In the genomic region with DNA sequence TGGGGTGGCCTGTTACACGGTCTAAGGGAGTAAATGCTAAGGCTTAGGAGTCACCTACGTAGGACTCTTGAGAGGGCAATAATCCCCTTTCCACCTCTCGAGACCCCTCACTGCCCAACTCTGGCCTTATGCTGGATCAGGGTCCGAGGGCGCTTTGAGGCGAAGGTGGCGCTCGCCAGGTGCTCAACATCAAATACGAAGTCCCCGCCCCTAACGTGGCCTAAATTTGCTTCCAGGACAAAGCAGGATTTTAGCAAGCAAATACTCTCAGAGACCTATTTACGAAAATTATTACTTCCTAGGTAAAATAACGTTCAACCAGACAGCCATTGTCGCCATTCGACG, we compare ENCODE assay signal across 8 cellular contexts. TPM values are rescaled to one million over a fixed set of nuclear protein-coding genes. Genes with fewer than 3 reads are reported as not detected.
DNase-seq lines count a peak whose midpoint lies in the region; ATAC-seq, FAIRE-seq and TF ChIP-seq lines count a peak whose summit lies in the region.

No MANE protein-coding gene starts in this region.

- in situ Hi-C loops in GM12878 (cut with MboI), result no loop called here

- no peaks in the 10 kb centered on the region for H3K9me3 Mint-ChIP-seq in memory B cell

- H3K27me3 Mint-ChIP-seq in memory B cell, result no peaks in the 10 kb centered on the region

- ATAC-seq in heart left ventricle (no peak), Right ventricle myocardium superior (ENCODE audit: poor library complexity) (no peak), GM12878 (no peak), memory B cell (ENCODE audit: low read depth) (no peak), GM19328 (IDR thresholded peaks at IDR 0.05; ENCODE audit: unreplicated experiment) (no peak)

- RAD21 ChIA-PET in GM12878 (lab: Charles Lee; ENCODE audit: unreplicated experiment), result interaction anchor here (0.9 to 2.1 kb wide), 5 partner anchors 12 to 113 kb away, joined by 3 to 9 read pairs (median 4); partner anchors contain the start of gene TRIM39

- no peak for TF ChIP-seq EP300 in GM12878 (IDR thresholded peaks at IDR 0.05; ENCODE audit: borderline replicate concordance in 1 of 2, control insufficient read depth in 1 of 2, low read depth in 2 of 2, low read length in 2 of 2)

- CTCF ChIA-PET in GM12878 (lab: Yijun Ruan, JAX), result interaction anchor here (0.7 to 1.9 kb wide), 7 partner anchors 9 to 517 kb away, joined by 3 to 5 read pairs (median 4); no protein-coding TSS in a partner anchor

- TF ChIP-seq POLR2A in heart left ventricle (IDR thresholded peaks at IDR 0.05) (no peak), GM12878 (IDR thresholded peaks at IDR 0.05; ENCODE audit: low read depth, low read length) (no peak), vagina (IDR thresholded peaks at IDR 0.05) (no peak)

- SMC1A ChIA-PET in GM12878 (lab: Charles Lee; ENCODE audit: uncharacterized antibody, unreplicated experiment), result interaction anchor here (0.8 to 3.1 kb wide), 5 partner anchors 14 to 249 kb away, joined by 3 to 9 read pairs (median 3); partner anchors contain the start of gene TRIM39

- intact Hi-C loops in heart left ventricle (cut with DNase I), result loop anchor here in 3 of 10 donors (5.0 to 10.0 kb wide), 3 partner anchors 111 to 181 kb away; partner anchors contain the start of gene TRIM39 (in 3 of the 3)
- intact Hi-C loops in Right ventricle myocardium superior (cut with DNase I), result no loop called here
- intact Hi-C loops in GM12878 (cut with micrococcal nuclease; ENCODE audit: unreplicated experiment), result loop anchor here (2.0 to 5.0 kb wide), 2 partner anchors 113 to 134 kb away; partner anchors contain the start of genes RPP21 and TRIM39
- intact Hi-C loops in vagina (cut with DNase I), result no loop called here

- no peak for TF ChIP-seq CTCF in heart left ventricle (IDR thresholded peaks at IDR 0.05)
- TF ChIP-seq CTCF in GM12878 (IDR thresholded peaks at IDR 0.05 in 2 of 3, conservative IDR thresholded peaks at IDR 0.05 in 1 of 3; ENCODE audit: control insufficient read depth in 2 of 3, extremely low read depth in 1 of 3, insufficient read depth in 1 of 3, low read depth in 3 of 3, low read length in 3 of 3), result no peak
- no peak for TF ChIP-seq CTCF in vagina (IDR thresholded peaks at IDR 0.05)

- FAIRE-seq in GM12878 (lab: Jason Lieb, UNC), result no peak

- POLR2A ChIA-PET in GM12878 (lab: Charles Lee), result interaction anchor here (0.8 to 3.3 kb wide), 7 partner anchors 10 to 153 kb away, joined by 3 to 20 read pairs (median 5); partner anchors contain the start of genes PPP1R11 and TRIM39

- H3K4me3 ChIP-seq in heart left ventricle, result peak overlapping the region; percentile 55 to 98 (median 83)
- peak overlapping the region; percentile 70 for H3K4me3 ChIP-seq in GM12878
- H3K4me3 ChIP-seq in vagina, result peak overlapping the region; percentile 92 to 94

- DNase-seq in heart left ventricle (no peak), Right ventricle myocardium superior (no peak), GM12878 (ENCODE audit: low read depth, low spot score) (no peak), memory B cell (ENCODE audit: low spot score in 2 of 2) (no peak), vagina (ENCODE audit: extremely low spot score in 2 of 2) (no peak), islet precursor cell (no peak), cerebellar nuclear complex (lab: John Stamatoyannopoulos, UW) (no peak)

- no peak for TF ChIP-seq RAD21 in GM12878 (IDR thresholded peaks at IDR 0.05; ENCODE audit: insufficient read depth, low read depth, low read length)

- H3K9ac ChIP-seq in GM12878 (ENCODE audit: control insufficient read depth, insufficient read depth, low read length), result peak overlapping the region; percentile 100

- H3K36me3 ChIP-seq in heart left ventricle, result no peaks in the 10 kb centered on the region
- H3K36me3 ChIP-seq in GM12878 (ENCODE audit: control insufficient read depth in 2 of 2, insufficient read depth in 2 of 2, low read length in 1 of 2), result peaks cover 0 to 8% of the 10 kb centered on the region in 2 experiments; a peak in 1 of 4 replicates
- H3K36me3 ChIP-seq in vagina, result no peaks in the 10 kb centered on the region

- H3K4me1 ChIP-seq in heart left ventricle, result peaks cover 0 to 40% (median 27%) of the 10 kb centered on the region in 12 donors
- peaks cover 22% of the 10 kb centered on the region for H3K4me1 ChIP-seq in GM12878 (ENCODE audit: control insufficient read depth, insufficient read depth, low read length)
- peaks cover 44% of the 10 kb centered on the region for H3K4me1 ChIP-seq in vagina

- H3K27ac ChIP-seq in heart left ventricle (peak overlapping the region; percentile 85 to 99 (median 97)), GM12878 (ENCODE audit: control insufficient read depth, insufficient read depth) (peak overlapping the region; percentile 97), vagina (peak overlapping the region; percentile 99)

- no TSS peak for BruUV-seq in GM12878 (replicated peaks; lab: Mats Ljungman, UMichigan)

- H3K4me3 Mint-ChIP-seq in memory B cell, result peak overlapping the region; percentile 96

- H4K20me1 ChIP-seq in GM12878 (ENCODE audit: control insufficient read depth, insufficient read depth), result no peaks in the 10 kb centered on the region

- WGBS in heart left ventricle, 4 donors, result 0% methylated on average over 14 to 16 of the region's 16 CpGs
- whole genome bisulfite sequencing in GM12878 (ENCODE audit: insufficient coverage, insufficient replicate concordance, low lambda C conversion rate, missing lambda C conversion rate), result under 1% methylated on average over 16 of the region's 16 CpGs

- H3K4me1 Mint-ChIP-seq in memory B cell, result peaks cover 42% of the 10 kb centered on the region

- H3K4me2 ChIP-seq in GM12878 (ENCODE audit: control insufficient read depth, insufficient read depth), result peak overlapping the region; percentile 82

- no peaks in the 10 kb centered on the region for H3K27me3 ChIP-seq in heart left ventricle
- no peaks in the 10 kb centered on the region for H3K27me3 ChIP-seq in GM12878 (replicated peaks in 1 of 2; ENCODE audit: control insufficient read depth in 2 of 2, insufficient read depth in 2 of 2, low read length in 1 of 2)
- no peaks in the 10 kb centered on the region for H3K27me3 ChIP-seq in vagina

- peaks cover 9% of the 10 kb centered on the region for H3K36me3 Mint-ChIP-seq in memory B cell

- H3K79me2 ChIP-seq in GM12878 (ENCODE audit: control insufficient read depth, insufficient read depth, low read length), result peaks cover 46% of the 10 kb centered on the region

- H3K27ac Mint-ChIP-seq in memory B cell, result peak overlapping the region; percentile 96

- H2AFZ ChIP-seq in GM12878 (ENCODE audit: control insufficient read depth, low read depth, low read length), result peak overlapping the region; percentile 91

- H3K9me3 ChIP-seq in heart left ventricle (no peaks in the 10 kb centered on the region), GM12878 (replicated peaks; ENCODE audit: control insufficient read depth, insufficient read depth, low read length) (no peaks in the 10 kb centered on the region), vagina (no peaks in the 10 kb centered on the region)

RNA-seq across cellular contexts. Expression of gene TRIM26, which starts 0.4 kb away (rescaled TPM):
- total RNA-seq in heart left ventricle (10 to 100 TPM; 19.1 to 37.4 (median 24.5) TPM), Right ventricle myocardium superior (17.8 TPM), GM12878 (2014; rRNA removed) (62.4 and 73.5 TPM in 2 replicates), GM12878 (2014; rRNA removed; fragmentation: Illumina TruSeq; extraction: Trizol) (39.2 and 43.9 TPM in 2 replicates), GM12878 (2021) (76.4 and 79.6 TPM in 2 replicates), vagina (35.4 TPM)
- polyA plus RNA-seq in heart left ventricle (10 to 100 TPM; 15.1 to 31.8 TPM), GM12878 (2011; rRNA removed) (35.6 and 57.3 TPM in 2 replicates), GM12878 (2014; fragmentation: Illumina TruSeq; extraction: Trizol) (57.6 and 72.4 TPM in 2 replicates), GM12878 (2014; fragmentation: Nextera tagmentation; extraction: Ambion mirVana) (10 to 100 TPM; 13.1 to 18.2 TPM), GM12878 (2014; rRNA removed) (56.5 and 67.5 TPM in 2 replicates), GM12878 (2016; fragmentation: Nextera tagmentation; extraction: Ambion mirVana) (10 to 100 TPM; 69.9 to 75.3 TPM)
- total RNA-seq in GM12878 (2013; cell fraction: nucleolus; rRNA removed), result 43.0 and 46.6 TPM in 2 replicates
- 39.1 TPM for polyA plus RNA-seq in GM12878 (2011; ENCODE audit: low read depth)
- 58.1 and 59.0 TPM in 2 replicates for polyA plus RNA-seq in GM12878 (2011; cell fraction: cytosol; rRNA removed)
- 62.3 and 84.6 TPM in 2 replicates for polyA plus RNA-seq in GM12878 (2011; cell fraction: nucleus; rRNA removed)
- 35.8 and 51.5 TPM in 2 replicates for polyA plus RNA-seq in GM12878 (2012)
- polyA minus RNA-seq in GM12878 (2011; rRNA and poly(A)+ RNA removed), result 45.0 and 62.8 TPM in 2 replicates
- 17.9 and 27.3 TPM in 2 replicates for polyA minus RNA-seq in GM12878 (2011; cell fraction: cytosol; rRNA and poly(A)+ RNA removed)
- 15.7 and 26.6 TPM in 2 replicates for polyA minus RNA-seq in GM12878 (2011; cell fraction: nucleus; rRNA and poly(A)+ RNA removed)

RNA-seq across cellular contexts. Expression of gene TRIM15, which starts 50.3 kb away (rescaled TPM):
- total RNA-seq in heart left ventricle (not detected), Right ventricle myocardium superior (not detected), GM12878 (2014; rRNA removed) (not detected in 2 replicates), GM12878 (2014; rRNA removed; fragmentation: Illumina TruSeq; extraction: Trizol) (not detected in 2 replicates), GM12878 (2021) (0.08 TPM in 1 of 2 replicates, not detected in the other), vagina (not detected)
- polyA plus RNA-seq in heart left ventricle (not detected), GM12878 (2011; rRNA removed) (0.29 TPM in 1 of 2 replicates, not detected in the other), GM12878 (2014; fragmentation: Illumina TruSeq; extraction: Trizol) (not detected in 2 replicates), GM12878 (2014; fragmentation: Nextera tagmentation; extraction: Ambion mirVana) (not detected), GM12878 (2014; rRNA removed) (not detected in 2 replicates), GM12878 (2016; fragmentation: Nextera tagmentation; extraction: Ambion mirVana) (not detected)
- total RNA-seq in GM12878 (2013; cell fraction: nucleolus; rRNA removed), result not detected in 2 replicates
- not detected for polyA plus RNA-seq in GM12878 (2011; ENCODE audit: low read depth)
- polyA plus RNA-seq in GM12878 (2011; cell fraction: cytosol; rRNA removed), result 0.05 and 0.07 TPM in 2 replicates
- 0.26 and 0.51 TPM in 2 replicates for polyA plus RNA-seq in GM12878 (2011; cell fraction: nucleus; rRNA removed)
- polyA plus RNA-seq in GM12878 (2012), result not detected in 2 replicates
- polyA minus RNA-seq in GM12878 (2011; rRNA and poly(A)+ RNA removed), result 0.21 TPM in 1 of 2 replicates, not detected in the other
- polyA minus RNA-seq in GM12878 (2011; cell fraction: cytosol; rRNA and poly(A)+ RNA removed), result not detected in 2 replicates
- 0.19 TPM in 1 of 2 replicates, not detected in the other for polyA minus RNA-seq in GM12878 (2011; cell fraction: nucleus; rRNA and poly(A)+ RNA removed)

RNA-seq across cellular contexts. Expression of gene TRIM10, which starts 52.6 kb away (rescaled TPM):
- total RNA-seq in heart left ventricle (not detected), Right ventricle myocardium superior (not detected), GM12878 (2014; rRNA removed) (not detected in 2 replicates), GM12878 (2014; rRNA removed; fragmentation: Illumina TruSeq; extraction: Trizol) (not detected in 2 replicates), GM12878 (2021) (not detected in 2 replicates), vagina (not detected)
- polyA plus RNA-seq in heart left ventricle (not detected), GM12878 (2011; rRNA removed) (0.01 and 0.04 TPM in 2 replicates), GM12878 (2014; fragmentation: Illumina TruSeq; extraction: Trizol) (not detected in 2 replicates), GM12878 (2014; fragmentation: Nextera tagmentation; extraction: Ambion mirVana) (not detected), GM12878 (2014; rRNA removed) (not detected in 2 replicates), GM12878 (2016; fragmentation: Nextera tagmentation; extraction: Ambion mirVana) (not detected)
- not detected in 2 replicates for total RNA-seq in GM12878 (2013; cell fraction: nucleolus; rRNA removed)
- not detected for polyA plus RNA-seq in GM12878 (2011; ENCODE audit: low read depth)
- polyA plus RNA-seq in GM12878 (2011; cell fraction: cytosol; rRNA removed), result not detected in 2 replicates
- polyA plus RNA-seq in GM12878 (2011; cell fraction: nucleus; rRNA removed), result 0.03 and 0.04 TPM in 2 replicates
- not detected in 2 replicates for polyA plus RNA-seq in GM12878 (2012)
- not detected in 2 replicates for polyA minus RNA-seq in GM12878 (2011; rRNA and poly(A)+ RNA removed)
- polyA minus RNA-seq in GM12878 (2011; cell fraction: cytosol; rRNA and poly(A)+ RNA removed), result not detected in 2 replicates
- polyA minus RNA-seq in GM12878 (2011; cell fraction: nucleus; rRNA and poly(A)+ RNA removed), result not detected in 2 replicates
